Comparison of ENCODE assay signal across 19 cellular contexts in genomic region chr3:181052256-181052655, GRCh38.
A peak's percentile ranks its signal among the peaks of the same experiment; 100 is the strongest.
DNase-seq lines count a peak whose midpoint lies in the region; ATAC-seq, FAIRE-seq and TF ChIP-seq lines count a peak whose summit lies in the region.
"Had no signal": no experiment of that assay in that cellular context is flagged by ENCODE, and none has a peak within 500 bp of the region (broad histone marks: within the 10 kb centered on the region; RNA-seq: fewer than 3 reads in every experiment).

No MANE protein-coding gene starts in this region.

- FAIRE-seq in astrocyte (lab: Jason Lieb, UNC), result no peak
- FAIRE-seq in urothelium cell line (lab: Jason Lieb, UNC), result peak; percentile 59

- no peaks in the 10 kb centered on the region for H3K79me2 ChIP-seq in astrocyte (ENCODE audit: insufficient read depth, low read length)

- H3K9me3 ChIP-seq in astrocyte (ENCODE audit: insufficient read depth, low read depth, low read length) (peaks cover 2% of the 10 kb centered on the region), upper lobe of right lung (no peaks in the 10 kb centered on the region)

- no peak overlapping the region for H3K4me3 Mint-ChIP-seq in astrocyte (ENCODE audit: unreplicated experiment)
- no peak overlapping the region for H3K4me3 Mint-ChIP-seq in activated CD4-positive, alpha-beta T cell treated with anti-CD3 and anti-CD28 coated beads, Interleukin-2, amount 10 ng/mL, durations not matched to agents 24 days and 14 days
- H3K4me3 Mint-ChIP-seq: CD14-positive monocyte, HFFc6 had no signal

- H3K27ac ChIP-seq in astrocyte (ENCODE audit: low read depth, low read length) (no peak overlapping the region), upper lobe of right lung (no peak overlapping the region)

- no peaks in the 10 kb centered on the region for H3K9me3 Mint-ChIP-seq in astrocyte (ENCODE audit: unreplicated experiment)
- H3K9me3 Mint-ChIP-seq in activated CD4-positive, alpha-beta T cell treated with anti-CD3 and anti-CD28 coated beads, Interleukin-2, amount 10 ng/mL, durations not matched to agents 24 days and 14 days, result no peaks in the 10 kb centered on the region

- no peak overlapping the region for H2AFZ ChIP-seq in astrocyte (ENCODE audit: low read depth, low read length)

- TF ChIP-seq CTCF in astrocyte (IDR thresholded peaks at IDR 0.05; ENCODE audit: insufficient read depth, low read depth, low read length) (no peak), upper lobe of right lung (IDR thresholded peaks at IDR 0.05) (no peak)

- no peak overlapping the region for H3K4me2 ChIP-seq in astrocyte (ENCODE audit: low read length)

- H3K27me3 ChIP-seq in astrocyte (ENCODE audit: insufficient read depth, low read length), result no peaks in the 10 kb centered on the region
- H3K27me3 ChIP-seq in upper lobe of right lung, result no peaks in the 10 kb centered on the region

- no peaks in the 10 kb centered on the region for H3K27me3 Mint-ChIP-seq in astrocyte (ENCODE audit: low read depth, unreplicated experiment)
- no peaks in the 10 kb centered on the region for H3K27me3 Mint-ChIP-seq in activated CD4-positive, alpha-beta T cell treated with anti-CD3 and anti-CD28 coated beads, Interleukin-2, amount 10 ng/mL, durations not matched to agents 24 days and 14 days

- H3K36me3 ChIP-seq in astrocyte (ENCODE audit: insufficient read depth, low read length) (no peaks in the 10 kb centered on the region), upper lobe of right lung (no peaks in the 10 kb centered on the region)

- H3K4me1 Mint-ChIP-seq in astrocyte (ENCODE audit: low read depth, unreplicated experiment), result peaks cover 28% of the 10 kb centered on the region
- H3K4me1 Mint-ChIP-seq in activated CD4-positive, alpha-beta T cell treated with anti-CD3 and anti-CD28 coated beads, Interleukin-2, amount 10 ng/mL, durations not matched to agents 24 days and 14 days, result no peaks in the 10 kb centered on the region
- H3K4me1 Mint-ChIP-seq: CD14-positive monocyte had no signal

- no peaks in the 10 kb centered on the region for H3K36me3 Mint-ChIP-seq in astrocyte (ENCODE audit: low read depth, unreplicated experiment)
- no peaks in the 10 kb centered on the region for H3K36me3 Mint-ChIP-seq in activated CD4-positive, alpha-beta T cell treated with anti-CD3 and anti-CD28 coated beads, Interleukin-2, amount 10 ng/mL, durations not matched to agents 24 days and 14 days (ENCODE audit: low read depth)
- H3K36me3 Mint-ChIP-seq: CD14-positive monocyte had no signal

- H3K27ac Mint-ChIP-seq in astrocyte (ENCODE audit: unreplicated experiment), result peak overlapping the region; percentile 97
- H3K27ac Mint-ChIP-seq in activated CD4-positive, alpha-beta T cell treated with anti-CD3 and anti-CD28 coated beads, Interleukin-2, amount 10 ng/mL, durations not matched to agents 24 days and 14 days, result no peak overlapping the region
- H3K27ac Mint-ChIP-seq: CD14-positive monocyte, HFFc6 had no signal

- in situ Hi-C loops in KBM-7 (cut with MboI; ENCODE audit: low pct_unique_long_range_greater_than_20kb, low sequenced_read_pairs), result no loop called here

- peak; percentile 0 for DNase-seq in KBM-7
- peak; percentile 63 for DNase-seq in astrocyte (ENCODE audit: low read depth)
- peak; percentile 95 for DNase-seq in islet precursor cell
- no peak for DNase-seq in urothelium cell line (ENCODE audit: low spot score)
- DNase-seq in activated CD4-positive, alpha-beta T cell treated with anti-CD3 and anti-CD28 coated beads, Interleukin-2, amount 10 ng/mL, durations not matched to agents 24 days and 14 days, result no peak
- DNase-seq in upper lobe of right lung, result no peak
- no peak for DNase-seq in effector CD4-positive, alpha-beta T cell
- DNase-seq: ACHN, AML-193, DMS 273 treated with DMSO at 0.1 percent for 48 hours, HFFc6, Karpas-422, MM.1S, NCI-H1092 treated with DMSO at 0.1 percent for 48 hours, NCI-H1694 treated with DMSO at 0.1 percent for 48 hours, NCI-H446, NCI-H69, SHP77 treated with DMSO at 0.1 percent for 48 hours had no signal

- no peak overlapping the region for H3K9ac ChIP-seq in astrocyte (ENCODE audit: low read length)

- H3K4me3 ChIP-seq in astrocyte (ENCODE audit: insufficient read depth, low read depth, low read length), result no peak overlapping the region
- no peak overlapping the region for H3K4me3 ChIP-seq in upper lobe of right lung

- intact Hi-C loops in activated CD4-positive, alpha-beta T cell treated with anti-CD3 and anti-CD28 coated beads, Interleukin-2, amount 10 ng/mL, durations not matched to agents 24 days and 14 days (cut with micrococcal nuclease), result no loop called here
- intact Hi-C loops in upper lobe of right lung (cut with DNase I), result no loop called here

- no peak for ATAC-seq in upper lobe of right lung

- H3K4me1 ChIP-seq in astrocyte (ENCODE audit: insufficient read depth, low read length) (no peaks in the 10 kb centered on the region), upper lobe of right lung (no peaks in the 10 kb centered on the region)

- no peaks in the 10 kb centered on the region for H4K20me1 ChIP-seq in astrocyte (ENCODE audit: insufficient read depth, low read length)

Comparison
In these comparisons a context has a peak if more than half of its experiments do, and no peak if none do; other contexts are left out.
1. DNase-seq: peak in KBM-7 (single experiment), astrocyte (single experiment) and islet precursor cell (single experiment); none in urothelium cell line (single experiment), activated CD4-positive, alpha-beta T cell treated with anti-CD3 and anti-CD28 coated beads, Interleukin-2, amount 10 ng/mL, durations not matched to agents 24 days and 14 days (single experiment), upper lobe of right lung (single experiment) and effector CD4-positive, alpha-beta T cell (single experiment).